8 cellular contexts compared by ENCODE assay signal in genomic region chr20:37534401-37535157, GRCh38. TPM values are rescaled to one million over a fixed set of nuclear protein-coding genes. Genes with fewer than 3 reads are reported as not detected.
DNase-seq lines count a peak whose midpoint lies in the region; ATAC-seq and TF ChIP-seq lines count a peak whose summit lies in the region.

No MANE protein-coding gene starts in this region.

- peaks cover 2% of the 10 kb centered on the region in 2 donors for H3K4me1 ChIP-seq in neuronal stem cell (ENCODE audit: control insufficient read depth in 2 of 2, insufficient read depth in 1 of 2, low read depth in 1 of 2, low read length in 2 of 2)

- no peak overlapping the region for H3K23ac ChIP-seq in neuronal stem cell (ENCODE audit: low read depth, low read length, poor library complexity)

- H3K27me3 Mint-ChIP-seq in activated T-cell treated with anti-CD3 and anti-CD28 coated beads, Interleukin-2, amount 50 U/mL, for 72 hours (ENCODE audit: low read depth) = peaks cover 3% of the 10 kb centered on the region

- H3K36me3 ChIP-seq in neuronal stem cell (replicated peaks in 1 of 2; ENCODE audit: control insufficient read depth in 2 of 2, insufficient read depth in 2 of 2, low read length in 2 of 2) = no peaks in the 10 kb centered on the region

- H3K4me3 ChIP-seq in fibroblast of villous mesenchyme (ENCODE audit: low read depth, low read length) = no peak overlapping the region
- no peak overlapping the region for H3K4me3 ChIP-seq in neuronal stem cell (ENCODE audit: low read length in 2 of 2)

- H2BK120ac ChIP-seq in neuronal stem cell (ENCODE audit: low read depth, low read length) = no peak overlapping the region

- no peak overlapping the region for H2BK5ac ChIP-seq in neuronal stem cell (ENCODE audit: low read length)

- H3K4me3 Mint-ChIP-seq in activated T-cell treated with anti-CD3 and anti-CD28 coated beads, Interleukin-2, amount 50 U/mL, for 72 hours = no peak overlapping the region

- H3K36me3 Mint-ChIP-seq in activated T-cell treated with anti-CD3 and anti-CD28 coated beads, Interleukin-2, amount 50 U/mL, for 72 hours (ENCODE audit: insufficient read depth in 2 of 2) = no peaks in the 10 kb centered on the region

- peaks cover 6% of the 10 kb centered on the region for H3K4me1 Mint-ChIP-seq in activated T-cell treated with anti-CD3 and anti-CD28 coated beads, Interleukin-2, amount 50 U/mL, for 72 hours (ENCODE audit: low read depth)

- ATAC-seq in GM21723 (IDR thresholded peaks at IDR 0.05; ENCODE audit: unreplicated experiment) (peak; percentile 66), HG02623 (IDR thresholded peaks at IDR 0.05; ENCODE audit: unreplicated experiment) (no peak)
- peak; percentile 81 to 82 for ATAC-seq in activated T-cell treated with anti-CD3 and anti-CD28 coated beads, Interleukin-2, amount 50 U/mL, for 72 hours (replicated peaks in 1 of 2)

- H3K18ac ChIP-seq in neuronal stem cell (ENCODE audit: low read length) = no peak overlapping the region

- DNase-seq in EH (ENCODE audit: low read depth) = peak; percentile 85
- DNase-seq in KG1 (lab: John Stamatoyannopoulos, UW) = peak; percentile 43
- DNase-seq in NOMO-1 treated with dmso at 0.1 percent for 144 hours (lab: John Stamatoyannopoulos, UW; ENCODE audit: unreplicated experiment) = peak; percentile 47
- peak; percentile 42 to 49 for DNase-seq in activated T-cell treated with anti-CD3 and anti-CD28 coated beads, Interleukin-2, amount 50 U/mL, for 72 hours
- DNase-seq in fibroblast of villous mesenchyme (ENCODE audit: low read depth) = peak; percentile 86
- DNase-seq in neuronal stem cell (ENCODE audit: low spot score) = peak; percentile 83

- no peaks in the 10 kb centered on the region for H3K9me3 Mint-ChIP-seq in activated T-cell treated with anti-CD3 and anti-CD28 coated beads, Interleukin-2, amount 50 U/mL, for 72 hours

- H2AFZ ChIP-seq in neuronal stem cell (ENCODE audit: low read length) = peak overlapping the region; percentile 74

- no peak overlapping the region for H3K27ac ChIP-seq in neuronal stem cell (replicated peaks; ENCODE audit: low read length)

- no CpG with 5 or more reads among the region's 6 CpGs for WGBS in neuronal stem cell (ENCODE audit: extremely low coverage in 2 of 2, insufficient read length in 2 of 2, insufficient replicate concordance in 1 of 2), 2 donors

- H4K8ac ChIP-seq in neuronal stem cell (ENCODE audit: low read depth, low read length) = no peak overlapping the region

- H2BK15ac ChIP-seq in neuronal stem cell (ENCODE audit: low read length) = no peak overlapping the region

- no peak overlapping the region for H3K4ac ChIP-seq in neuronal stem cell (ENCODE audit: low read length)

- no peak overlapping the region for H2AK5ac ChIP-seq in neuronal stem cell (ENCODE audit: low read depth, low read length)

- H3K27me3 ChIP-seq in neuronal stem cell (ENCODE audit: control insufficient read depth in 3 of 3, insufficient read depth in 3 of 3, low read depth in 1 of 3, low read length in 3 of 3) = peaks cover 0 to 3% (median 0%) of the 10 kb centered on the region in 3 experiments

- H3K9ac ChIP-seq in neuronal stem cell (ENCODE audit: low read depth, low read length, poor library complexity) = no peak overlapping the region

- H2BK12ac ChIP-seq in neuronal stem cell (ENCODE audit: low read length) = no peak overlapping the region

- H3K9me3 ChIP-seq in neuronal stem cell (replicated peaks in 1 of 2; ENCODE audit: control insufficient read depth in 2 of 2, insufficient read depth in 1 of 2, low read depth in 1 of 2, low read length in 2 of 2) = no peaks in the 10 kb centered on the region

- TF ChIP-seq CTCF in fibroblast of villous mesenchyme (IDR thresholded peaks at IDR 0.05; ENCODE audit: insufficient read depth, low read depth, low read length) = peak; percentile 84

- H3K79me1 ChIP-seq in neuronal stem cell (ENCODE audit: low read depth, low read length) = no peaks in the 10 kb centered on the region

- no peak overlapping the region for H4K91ac ChIP-seq in neuronal stem cell (ENCODE audit: low read depth, low read length, poor library complexity)

- H3K27ac Mint-ChIP-seq in activated T-cell treated with anti-CD3 and anti-CD28 coated beads, Interleukin-2, amount 50 U/mL, for 72 hours = no peak overlapping the region

- no peak overlapping the region for H3K4me2 ChIP-seq in neuronal stem cell (ENCODE audit: insufficient read depth, low read length, poor library complexity, severe bottlenecking)

- H3K14ac ChIP-seq in neuronal stem cell (ENCODE audit: low read length) = no peak overlapping the region

RNA-seq across cellular contexts. Expression of gene BLCAP, which starts 6.9 kb away (rescaled TPM):
- total RNA-seq in activated T-cell treated with anti-CD3 and anti-CD28 coated beads, Interleukin-2, amount 50 U/mL, for 72 hours = 10 to 100 TPM; 35.5 to 39.2 TPM
- total RNA-seq in fibroblast of villous mesenchyme = 37.7 and 55.7 TPM in 2 replicates
- 49.1 TPM for polyA plus RNA-seq in neuronal stem cell (2013, experiment 1 of 2)
- polyA plus RNA-seq in neuronal stem cell (2013, experiment 2 of 2) = 48.5 TPM

RNA-seq across cellular contexts. Expression of gene NNAT, which starts 13.5 kb away (rescaled TPM):
- under 1 TPM; 0.19 to 0.93 TPM for total RNA-seq in activated T-cell treated with anti-CD3 and anti-CD28 coated beads, Interleukin-2, amount 50 U/mL, for 72 hours
- 1.3 and 1.6 TPM in 2 replicates for total RNA-seq in fibroblast of villous mesenchyme
- 549 TPM for polyA plus RNA-seq in neuronal stem cell (2013, experiment 1 of 2)
- 523 TPM for polyA plus RNA-seq in neuronal stem cell (2013, experiment 2 of 2)
